ENCODE assay signal across 12 cellular contexts in the genomic region with DNA sequence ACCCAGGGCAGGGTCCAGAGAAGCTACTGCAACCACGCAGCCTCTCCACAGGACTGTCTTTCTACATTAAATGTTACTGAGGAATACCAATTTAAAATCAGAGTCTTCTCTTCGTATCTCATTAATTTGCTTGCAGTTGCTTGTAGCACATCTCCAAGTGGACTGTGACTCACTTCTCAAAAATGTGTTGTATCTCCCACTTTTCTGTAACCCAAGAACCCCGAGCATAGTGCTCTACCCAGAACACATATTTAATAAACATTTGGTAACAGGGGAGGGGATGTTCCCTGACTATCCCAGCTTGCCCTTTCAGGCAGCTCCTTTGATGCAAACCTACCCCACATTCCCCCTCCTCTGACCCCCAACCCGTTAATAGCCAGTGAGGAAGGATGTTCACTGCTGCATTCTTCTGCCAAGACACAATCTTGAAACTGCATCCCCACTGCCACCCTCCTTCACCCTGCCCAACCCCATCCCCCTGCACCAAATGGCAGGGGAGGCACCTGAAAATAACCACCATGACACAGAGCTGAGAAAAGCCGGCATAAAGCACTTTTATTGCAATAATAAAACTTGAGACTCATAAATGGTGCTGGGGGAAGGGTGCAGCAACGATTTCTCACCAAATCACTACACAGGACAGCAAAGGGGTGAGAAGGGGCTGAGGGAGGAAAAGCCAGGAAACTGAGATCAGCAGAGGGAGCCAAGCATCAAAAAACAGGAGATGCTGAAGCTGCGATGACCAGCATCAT. TPM values are rescaled to one million over a fixed set of nuclear protein-coding genes. Genes with fewer than 3 reads are reported as not detected.
DNase-seq lines count a peak whose midpoint lies in the region; FAIRE-seq and TF ChIP-seq lines count a peak whose summit lies in the region.
"Had no signal": no experiment of that assay in that cellular context is flagged by ENCODE, and none has a peak within 500 bp of the region (broad histone marks: within the 10 kb centered on the region; RNA-seq: fewer than 3 reads in every experiment).

No MANE protein-coding gene starts in this region.

- H3K36me3 ChIP-seq in astrocyte (ENCODE audit: insufficient read depth, low read length): peaks cover 39% of the 10 kb centered on the region
- H3K36me3 ChIP-seq in MM.1S (replicated peaks; ENCODE audit: insufficient read depth, low read length): no peaks in the 10 kb centered on the region

- peaks cover 35% of the 10 kb centered on the region for H3K79me2 ChIP-seq in astrocyte (ENCODE audit: insufficient read depth, low read length)
- peaks cover 15% of the 10 kb centered on the region; the same call in 1 of the 2 replicates for H3K79me2 ChIP-seq in MM.1S (ENCODE audit: low read length)

- H3K9me3 ChIP-seq in astrocyte (ENCODE audit: insufficient read depth, low read depth, low read length) (no peaks in the 10 kb centered on the region), MM.1S (replicated peaks; ENCODE audit: insufficient read depth, low read length) (no peaks in the 10 kb centered on the region)

- H3K9me2 ChIP-seq in MM.1S (replicated peaks; ENCODE audit: insufficient read depth, low read length): no peaks in the 10 kb centered on the region

- H3F3A ChIP-seq in MM.1S (ENCODE audit: insufficient read depth, low read length): no peaks in the 10 kb centered on the region

- DNase-seq in A172 (ENCODE audit: low spot score): peak; percentile 64
- DNase-seq in HCEC 1CT: peak; percentile 65
- DNase-seq in astrocyte (ENCODE audit: low read depth): peak; percentile 67
- DNase-seq in kidney glomerular epithelial cell (lab: John Stamatoyannopoulos, UW): peak; percentile 11
- no peak for DNase-seq in HuH-7 (ENCODE audit: low spot score)
- DNase-seq in NCI-H446 (lab: John Stamatoyannopoulos, UW): no peak
- DNase-seq in NOMO-1 treated with DMSO at 0.1 percent for 48 hours (lab: John Stamatoyannopoulos, UW; ENCODE audit: unreplicated experiment): no peak
- no peak for DNase-seq in MM.1S
- DNase-seq: amniotic stem cell, GOT3, Karpas-422, NCI-H2171 had no signal

- TF ChIP-seq CTCF in astrocyte (IDR thresholded peaks at IDR 0.05; ENCODE audit: insufficient read depth, low read depth, low read length): no peak
- no peak for TF ChIP-seq CTCF in MM.1S (IDR thresholded peaks at IDR 0.05; ENCODE audit: low read length)

- H3K36me3 Mint-ChIP-seq in astrocyte (ENCODE audit: low read depth, unreplicated experiment): peaks cover 27% of the 10 kb centered on the region

- peaks cover 49% of the 10 kb centered on the region for H3K4me1 Mint-ChIP-seq in astrocyte (ENCODE audit: low read depth, unreplicated experiment)

- H4K20me1 ChIP-seq in astrocyte (ENCODE audit: insufficient read depth, low read length) (peaks cover 63% of the 10 kb centered on the region), MM.1S (ENCODE audit: insufficient read depth, low read length) (no peaks in the 10 kb centered on the region)

- peak; percentile 74 for FAIRE-seq in astrocyte (lab: Jason Lieb, UNC)

- H3K4me3 Mint-ChIP-seq in astrocyte (ENCODE audit: unreplicated experiment): peak overlapping the region; percentile 60

- H3K27ac ChIP-seq in astrocyte (ENCODE audit: low read depth, low read length) (no peak overlapping the region), MM.1S (ENCODE audit: low read length) (no peak overlapping the region)

- no peaks in the 10 kb centered on the region for H3K27me3 ChIP-seq in astrocyte (ENCODE audit: insufficient read depth, low read length)
- H3K27me3 ChIP-seq in MM.1S (replicated peaks; ENCODE audit: insufficient read depth, low read length): no peaks in the 10 kb centered on the region

- H3K9ac ChIP-seq in astrocyte (ENCODE audit: low read length): no peak overlapping the region
- H3K9ac ChIP-seq in MM.1S (ENCODE audit: low read length): no peak overlapping the region

- no peak overlapping the region for H2AFZ ChIP-seq in astrocyte (ENCODE audit: low read depth, low read length)
- no peak overlapping the region for H2AFZ ChIP-seq in MM.1S (ENCODE audit: low read length)

- H3K4me3 ChIP-seq in astrocyte (ENCODE audit: insufficient read depth, low read depth, low read length) (no peak overlapping the region), MM.1S (ENCODE audit: low read length) (no peak overlapping the region)

- H3K27ac Mint-ChIP-seq in astrocyte (ENCODE audit: unreplicated experiment): peak overlapping the region; percentile 76

- H3K4me1 ChIP-seq in astrocyte (ENCODE audit: insufficient read depth, low read length) (peaks cover 21% of the 10 kb centered on the region), MM.1S (ENCODE audit: low read length) (0 out of 2 replicates have a peak, but pooled peaks cover 3% of the 10 kb centered on the region)

- no peaks in the 10 kb centered on the region for H3K27me3 Mint-ChIP-seq in astrocyte (ENCODE audit: low read depth, unreplicated experiment)

- H3K4me2 ChIP-seq in astrocyte (ENCODE audit: low read length): peak overlapping the region; percentile 49
- H3K4me2 ChIP-seq in MM.1S (ENCODE audit: low read depth, low read length): no peak overlapping the region

- no peaks in the 10 kb centered on the region for H3K9me3 Mint-ChIP-seq in astrocyte (ENCODE audit: unreplicated experiment)

RNA-seq across cellular contexts. Expression of a gene that starts 24.2 kb away (rescaled TPM):
- 149 and 200 TPM in 2 replicates for total RNA-seq in A172 (2014; rRNA removed; shearing (Covaris generic))
- total RNA-seq in astrocyte: 360 and 379 TPM in 2 replicates

RNA-seq across cellular contexts. Expression of a gene that starts 39.7 kb away (rescaled TPM):
- total RNA-seq in A172 (2014; rRNA removed; shearing (Covaris generic)): 1.8 and 2.6 TPM in 2 replicates
- 4.6 and 4.8 TPM in 2 replicates for total RNA-seq in astrocyte

Comparison
In these comparisons a context has a peak if more than half of its experiments do, and no peak if none do; other contexts are left out.
1. DNase-seq: peak in A172 (single experiment), HCEC 1CT (single experiment), astrocyte (single experiment) and kidney glomerular epithelial cell (single experiment); none in HuH-7 (single experiment), NCI-H446 (0 of 2), NOMO-1 treated with DMSO at 0.1 percent for 48 hours (single experiment) and MM.1S (single experiment).